2 cellular contexts compared by ENCODE assay signal in the genomic region with DNA sequence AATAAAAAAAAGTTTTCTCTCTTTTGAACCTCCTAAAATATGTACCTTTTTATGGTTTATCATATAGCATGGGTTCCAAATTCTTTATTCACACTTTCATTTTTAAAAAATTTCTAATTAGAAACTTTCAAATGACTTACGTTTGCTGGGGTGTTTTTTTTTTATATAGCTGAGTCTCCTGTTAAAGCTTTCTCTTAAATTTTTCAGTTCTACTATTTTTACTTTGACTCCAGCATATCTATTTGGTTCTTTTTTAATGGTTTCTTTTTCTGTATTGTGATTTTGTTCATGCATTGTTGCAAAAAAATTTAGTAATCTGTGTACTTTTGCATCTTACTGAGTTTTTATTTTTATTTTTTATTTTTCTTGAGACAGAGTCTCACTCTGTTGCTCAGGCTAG.
TF ChIP-seq lines count a peak whose summit lies in the region.

No MANE protein-coding gene starts in this region.

TF ChIP-seq in liver, 16 proteins besides CTCF, POLR2A, EP300 and RAD21:
- TF ChIP-seq HNF4A (conservative IDR thresholded peaks at IDR 0.05) (no peak), FOXA1 (IDR thresholded peaks at IDR 0.05) (no peak)
- TF ChIP-seq, protein P1, sequence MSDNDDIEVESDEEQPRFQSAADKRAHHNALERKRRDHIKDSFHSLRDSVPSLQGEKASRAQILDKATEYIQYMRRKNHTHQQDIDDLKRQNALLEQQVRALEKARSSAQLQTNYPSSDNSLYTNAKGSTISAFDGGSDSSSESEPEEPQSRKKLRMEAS (IDR thresholded peaks at IDR 0.05), result no peak

TF ChIP-seq in HepG2, 621 proteins besides CTCF, POLR2A, EP300 and RAD21:
- no peak for TF ChIP-seq ELF3 (CRISPR knock-in tag; IDR thresholded peaks at IDR 0.05)
- no peak for TF ChIP-seq MTA1 (CRISPR knock-in tag; IDR thresholded peaks at IDR 0.05; ENCODE audit: borderline replicate concordance)
- no peak for TF ChIP-seq REPIN1 (CRISPR knock-in tag; IDR thresholded peaks at IDR 0.05; ENCODE audit: borderline replicate concordance, low read depth)
- TF ChIP-seq ZNF703 (CRISPR knock-in tag; IDR thresholded peaks at IDR 0.05; ENCODE audit: borderline replicate concordance), result no peak
- no peak for TF ChIP-seq ZZZ3 (CRISPR knock-in tag; IDR thresholded peaks at IDR 0.05; ENCODE audit: borderline replicate concordance)
- TF ChIP-seq, protein P2, sequence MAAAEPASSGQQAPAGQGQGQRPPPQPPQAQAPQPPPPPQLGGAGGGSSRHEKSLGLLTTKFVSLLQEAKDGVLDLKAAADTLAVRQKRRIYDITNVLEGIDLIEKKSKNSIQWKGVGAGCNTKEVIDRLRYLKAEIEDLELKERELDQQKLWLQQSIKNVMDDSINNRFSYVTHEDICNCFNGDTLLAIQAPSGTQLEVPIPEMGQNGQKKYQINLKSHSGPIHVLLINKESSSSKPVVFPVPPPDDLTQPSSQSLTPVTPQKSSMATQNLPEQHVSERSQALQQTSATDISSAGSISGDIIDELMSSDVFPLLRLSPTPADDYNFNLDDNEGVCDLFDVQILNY (CRISPR knock-in tag; conservative IDR thresholded peaks at IDR 0.05), result no peak
- no peak for TF ChIP-seq ZBTB46 (CRISPR knock-in tag; IDR thresholded peaks at IDR 0.05; ENCODE audit: borderline replicate concordance)
